ENCODE assay signal across 20 cellular contexts in genomic region chr2:135299165-135299564, GRCh38.
"Had no signal": no experiment of that assay in that cellular context is flagged by ENCODE, and none has a peak within 500 bp of the region (broad histone marks: within the 10 kb centered on the region; RNA-seq: fewer than 3 reads in every experiment).

No MANE protein-coding gene starts in this region.

- H3K4me3 Mint-ChIP-seq: activated naive CD4-positive, alpha-beta T cell treated with anti-CD3 and anti-CD28 coated beads, Interleukin-2, amount 10 ng/mL, durations not matched to agents 7 days and 5 days; activated T-helper 17 cell treated with anti-CD3 and anti-CD28 coated beads, Interleukin-2, amount 50 U/mL, for 72 hours; nephron had no signal

- DNase-seq: activated CD4-positive, alpha-beta T cell treated with anti-CD3 and anti-CD28 coated beads for 1 hour; activated CD4-positive, alpha-beta T cell treated with anti-CD3 and anti-CD28 coated beads, Interleukin-2, amount 50 U/mL, for 4 hours; activated naive CD4-positive, alpha-beta T cell treated with anti-CD3 and anti-CD28 coated beads, Interleukin-2, amount 10 ng/mL, durations not matched to agents 7 days and 5 days; activated T-cell treated with anti-CD3 and anti-CD28 coated beads for 4 hours; esophagus squamous epithelium; hypothalamus; kidney glomerular epithelial cell; left ventricle myocardium superior; occipital lobe; stimulated activated CD4-positive, alpha-beta T cell treated with anti-CD3 and anti-CD28 coated beads, Interleukin-4, amount 100 ng/mL, for 1 hour; stimulated activated naive CD4-positive, alpha-beta T cell; substantia nigra; T-helper 9 cell had no signal

- H3K27ac ChIP-seq: cardiac muscle cell, esophagus squamous epithelium, right atrium auricular region, tibial nerve, vagina, VCaP had no signal

- H3K27me3 ChIP-seq: cardiac muscle cell, esophagus squamous epithelium, right atrium auricular region, tibial nerve, vagina had no signal

- H3K27me3 Mint-ChIP-seq: activated naive CD4-positive, alpha-beta T cell treated with anti-CD3 and anti-CD28 coated beads, Interleukin-2, amount 10 ng/mL, durations not matched to agents 7 days and 5 days; activated T-helper 17 cell treated with anti-CD3 and anti-CD28 coated beads, Interleukin-2, amount 50 U/mL, for 72 hours had no signal

- H3K4me3 ChIP-seq: cardiac muscle cell, esophagus squamous epithelium, right atrium auricular region, tibial nerve, vagina had no signal

- H3K36me3 ChIP-seq: cardiac muscle cell, esophagus squamous epithelium, right atrium auricular region, vagina had no signal

- H3K27ac Mint-ChIP-seq: activated naive CD4-positive, alpha-beta T cell treated with anti-CD3 and anti-CD28 coated beads, Interleukin-2, amount 10 ng/mL, durations not matched to agents 7 days and 5 days; activated T-helper 17 cell treated with anti-CD3 and anti-CD28 coated beads, Interleukin-2, amount 50 U/mL, for 72 hours; nephron had no signal

- H3K4me1 ChIP-seq: esophagus squamous epithelium, right atrium auricular region, tibial nerve, vagina had no signal

- H3K4me1 Mint-ChIP-seq: activated naive CD4-positive, alpha-beta T cell treated with anti-CD3 and anti-CD28 coated beads, Interleukin-2, amount 10 ng/mL, durations not matched to agents 7 days and 5 days; activated T-helper 17 cell treated with anti-CD3 and anti-CD28 coated beads, Interleukin-2, amount 50 U/mL, for 72 hours; nephron had no signal

- H3K9me3 ChIP-seq: right atrium auricular region, vagina had no signal
